In genomic region chr6:144653885-144654505, GRCh38 we compare ENCODE assay signal across 1 cellular context.
TF ChIP-seq lines count a peak whose summit lies in the region.

No MANE protein-coding gene starts in this region.

TF ChIP-seq in GM23338, 12 proteins besides CTCF, POLR2A, EP300 and RAD21 (continued from another document):
- TF ChIP-seq REST (IDR thresholded peaks at IDR 0.05; ENCODE audit: unreplicated experiment) (no peak), ZNF331 (CRISPR knock-in tag; IDR thresholded peaks at IDR 0.05; ENCODE audit: low read depth) (no peak), CREB1 (CRISPR knock-in tag; IDR thresholded peaks at IDR 0.05; ENCODE audit: low read depth) (no peak), STAT1 (IDR thresholded peaks at IDR 0.05; ENCODE audit: unreplicated experiment) (no peak), EZH2 (IDR thresholded peaks at IDR 0.05; ENCODE audit: low read depth, unreplicated experiment) (no peak), NANOG (IDR thresholded peaks at IDR 0.05; ENCODE audit: borderline replicate concordance) (no peak), EZH2phosphoT487 (IDR thresholded peaks at IDR 0.05; ENCODE audit: unreplicated experiment) (no peak), JUNB (IDR thresholded peaks at IDR 0.05; ENCODE audit: unreplicated experiment) (no peak), ZNF462 (CRISPR knock-in tag; IDR thresholded peaks at IDR 0.05) (no peak), ZNF114 (CRISPR knock-in tag; IDR thresholded peaks at IDR 0.05) (no peak)
- TF ChIP-seq, protein P1, sequence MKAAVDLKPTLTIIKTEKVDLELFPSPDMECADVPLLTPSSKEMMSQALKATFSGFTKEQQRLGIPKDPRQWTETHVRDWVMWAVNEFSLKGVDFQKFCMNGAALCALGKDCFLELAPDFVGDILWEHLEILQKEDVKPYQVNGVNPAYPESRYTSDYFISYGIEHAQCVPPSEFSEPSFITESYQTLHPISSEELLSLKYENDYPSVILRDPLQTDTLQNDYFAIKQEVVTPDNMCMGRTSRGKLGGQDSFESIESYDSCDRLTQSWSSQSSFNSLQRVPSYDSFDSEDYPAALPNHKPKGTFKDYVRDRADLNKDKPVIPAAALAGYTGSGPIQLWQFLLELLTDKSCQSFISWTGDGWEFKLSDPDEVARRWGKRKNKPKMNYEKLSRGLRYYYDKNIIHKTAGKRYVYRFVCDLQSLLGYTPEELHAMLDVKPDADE (IDR thresholded peaks at IDR 0.05), result no peak
